ENCODE assay signal across 8 cellular contexts in the genomic region with DNA sequence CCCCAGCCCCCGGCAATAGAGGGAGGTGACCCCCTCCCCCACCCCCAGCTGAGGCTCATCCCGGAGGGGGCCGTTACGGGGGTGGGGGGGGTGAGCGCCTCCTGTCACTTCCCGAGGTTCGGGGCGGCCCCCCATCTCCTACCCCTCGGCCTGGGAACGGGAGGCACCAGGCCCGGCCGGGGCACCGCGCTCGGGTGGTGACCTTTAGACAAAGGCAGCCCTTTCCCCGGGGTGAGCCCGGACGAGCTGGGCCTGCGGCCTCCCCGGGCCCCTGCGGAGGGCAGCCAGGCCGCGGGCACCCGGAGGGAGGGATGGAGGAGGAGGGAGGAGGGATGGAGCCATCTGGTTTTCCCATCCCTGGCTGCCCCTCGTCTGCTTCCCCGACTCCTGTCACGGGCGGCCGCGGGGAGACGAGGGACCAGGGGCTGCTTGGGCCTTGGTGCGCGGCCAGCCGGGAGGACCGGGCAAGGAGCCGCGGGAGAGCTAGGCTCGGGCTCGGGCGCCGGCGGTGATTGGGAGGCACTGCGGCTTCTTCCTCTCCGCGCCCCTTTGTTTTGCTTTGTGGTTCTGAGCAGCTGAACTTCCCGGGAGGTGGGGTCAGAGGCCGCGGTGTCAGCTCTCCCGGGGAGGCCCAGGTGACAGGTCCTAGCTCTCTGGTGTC. TPM values are rescaled to one million over a fixed set of nuclear protein-coding genes. Genes with fewer than 3 reads are reported as not detected.
DNase-seq lines count a peak whose midpoint lies in the region; ATAC-seq and TF ChIP-seq lines count a peak whose summit lies in the region.

No MANE protein-coding gene starts in this region.

- H2AFZ ChIP-seq in Karpas-422 (ENCODE audit: low read length): no peak overlapping the region

- H3K4me1 Mint-ChIP-seq in CD8-positive, alpha-beta T cell (ENCODE audit: low read depth): peaks cover 36% of the 10 kb centered on the region
- H3K4me1 Mint-ChIP-seq in activated CD4-positive, alpha-beta T cell treated with anti-CD3 and anti-CD28 coated beads for 36 hours: peaks cover 23% of the 10 kb centered on the region

- no peaks in the 10 kb centered on the region for H3K27me3 ChIP-seq in CD8-positive, alpha-beta T cell (ENCODE audit: insufficient read depth, low read length)
- no peaks in the 10 kb centered on the region for H3K27me3 ChIP-seq in Karpas-422 (ENCODE audit: low read length)

- H3K27me3 Mint-ChIP-seq in CD8-positive, alpha-beta T cell (ENCODE audit: low read depth): no peaks in the 10 kb centered on the region
- no peaks in the 10 kb centered on the region for H3K27me3 Mint-ChIP-seq in activated CD4-positive, alpha-beta T cell treated with anti-CD3 and anti-CD28 coated beads for 36 hours

- POLR2A ChIA-PET in CD8-positive, alpha-beta T cell (lab: Charles Lee): interaction anchor here (0.8 to 2.5 kb wide), 6 partner anchors 10 to 166 kb away, joined by 3 to 28 read pairs (median 4); partner anchors contain the start of genes KPTN and NAPA
- POLR2A ChIA-PET in activated CD4-positive, alpha-beta T cell treated with anti-CD3 and anti-CD28 coated beads for 36 hours (lab: Charles Lee): interaction anchor here (0.9 to 1.3 kb wide), 2 partner anchors 9 to 113 kb away, joined by 3 to 9 read pairs; no protein-coding TSS in a partner anchor

- H3K36me3 ChIP-seq in CD8-positive, alpha-beta T cell (ENCODE audit: insufficient read depth, low read length): no peaks in the 10 kb centered on the region
- no peaks in the 10 kb centered on the region for H3K36me3 ChIP-seq in Karpas-422 (ENCODE audit: insufficient read depth, low read length)

- CTCF ChIA-PET in CD8-positive, alpha-beta T cell (lab: Charles Lee): interaction anchor here (0.6 to 1.9 kb wide), 5 partner anchors 47 to 174 kb away, joined by 3 to 15 read pairs (median 4); partner anchors contain the start of genes KPTN and NAPA
- CTCF ChIA-PET in activated CD4-positive, alpha-beta T cell treated with anti-CD3 and anti-CD28 coated beads for 36 hours (lab: Charles Lee): interaction anchor here (0.6 to 1.9 kb wide), 11 partner anchors 9 to 366 kb away, joined by 3 to 7 read pairs (median 4); partner anchors contain the start of gene NAPA

- H3K9ac ChIP-seq in Karpas-422 (ENCODE audit: low read length): peak overlapping the region; percentile 94

- peak overlapping the region; percentile 87 for H3K4me2 ChIP-seq in Karpas-422 (ENCODE audit: low read depth, low read length, poor library complexity, severe bottlenecking)

- H3K4me3 ChIP-seq in CD8-positive, alpha-beta T cell (ENCODE audit: low read depth, low read length): peak overlapping the region; percentile 82
- H3K4me3 ChIP-seq in Karpas-422 (ENCODE audit: low read length): peak overlapping the region; percentile 94

- H3K4me3 Mint-ChIP-seq in CD8-positive, alpha-beta T cell: peak overlapping the region; percentile 85
- peak overlapping the region; percentile 66 for H3K4me3 Mint-ChIP-seq in activated CD4-positive, alpha-beta T cell treated with anti-CD3 and anti-CD28 coated beads for 36 hours

- H3K9me3 ChIP-seq in CD8-positive, alpha-beta T cell (ENCODE audit: low read length): no peaks in the 10 kb centered on the region
- no peaks in the 10 kb centered on the region for H3K9me3 ChIP-seq in Karpas-422 (ENCODE audit: low read length)

- no peak for TF ChIP-seq CTCF in CD8-positive, alpha-beta T cell (IDR thresholded peaks at IDR 0.05)

- H3K9me3 Mint-ChIP-seq in CD8-positive, alpha-beta T cell: no peaks in the 10 kb centered on the region
- no peaks in the 10 kb centered on the region for H3K9me3 Mint-ChIP-seq in activated CD4-positive, alpha-beta T cell treated with anti-CD3 and anti-CD28 coated beads for 36 hours (ENCODE audit: low read depth)

- H3K27ac ChIP-seq in CD8-positive, alpha-beta T cell (ENCODE audit: low read depth, low read length): peak overlapping the region; percentile 63
- H3K27ac ChIP-seq in Karpas-422 (ENCODE audit: low read length): peak overlapping the region; percentile 66
- H3K27ac ChIP-seq in cingulate gyrus (ENCODE audit: low read depth, low read length): peak overlapping the region; percentile 83

- H3K79me2 ChIP-seq in Karpas-422 (ENCODE audit: low read length): peaks cover 66% of the 10 kb centered on the region

- H3K36me3 Mint-ChIP-seq in CD8-positive, alpha-beta T cell: peaks cover 16% of the 10 kb centered on the region
- H3K36me3 Mint-ChIP-seq in activated CD4-positive, alpha-beta T cell treated with anti-CD3 and anti-CD28 coated beads for 36 hours (ENCODE audit: low read depth): peaks cover 7% of the 10 kb centered on the region

- ATAC-seq in CD8-positive, alpha-beta T cell: peak; percentile 10
- peak; percentile 5 for ATAC-seq in activated CD4-positive, alpha-beta T cell treated with anti-CD3 and anti-CD28 coated beads for 36 hours
- ATAC-seq in left lobe of liver (peak; percentile 39), HG02885 (IDR thresholded peaks at IDR 0.05; ENCODE audit: poor library complexity, unreplicated experiment) (no peak)

- H3K27ac Mint-ChIP-seq in CD8-positive, alpha-beta T cell: peak overlapping the region; percentile 84
- H3K27ac Mint-ChIP-seq in activated CD4-positive, alpha-beta T cell treated with anti-CD3 and anti-CD28 coated beads for 36 hours: no peak overlapping the region

- DNase-seq in CD8-positive, alpha-beta T cell: peak; percentile 13 to 82 (median 57)
- DNase-seq in Karpas-422 (peak; percentile 71), left lobe of liver (ENCODE audit: low spot score) (peak; percentile 75), NCI-H774 (lab: John Stamatoyannopoulos, UW) (no peak)
- peak; percentile 70 for DNase-seq in activated CD4-positive, alpha-beta T cell treated with anti-CD3 and anti-CD28 coated beads for 36 hours
- peak; percentile 49 for DNase-seq in stimulated activated CD4-positive, alpha-beta T cell treated with anti-CD3 and anti-CD28 coated beads, Interleukin-4, amount 100 ng/mL, for 24 hours

- no peaks in the 10 kb centered on the region for H3K9me2 ChIP-seq in Karpas-422 (replicated peaks; ENCODE audit: insufficient read depth, low read length)

- peaks cover 17% of the 10 kb centered on the region for H3K4me1 ChIP-seq in CD8-positive, alpha-beta T cell (ENCODE audit: insufficient read depth, low read length)
- peaks cover 11% of the 10 kb centered on the region for H3K4me1 ChIP-seq in Karpas-422 (ENCODE audit: low read length)

- peaks cover 25% of the 10 kb centered on the region; the same call in 1 of the 2 replicates for H4K20me1 ChIP-seq in Karpas-422 (ENCODE audit: insufficient read depth, low read depth, low read length)

- intact Hi-C loops in CD8-positive, alpha-beta T cell (cut with DNase I, micrococcal nuclease): loop anchor here (2.0 to 10.0 kb wide), 5 partner anchors 37 to 1027 kb away; partner anchors contain the start of genes AP2S1 (in 1 of the 2), DBP (in 1 of the 2), NOP53 (in 1 of the 2) and ZNF541 (in 1 of the 2)
- intact Hi-C loops in activated CD4-positive, alpha-beta T cell treated with anti-CD3 and anti-CD28 coated beads for 36 hours (cut with DNase I, micrococcal nuclease): loop anchor here (2.0 to 10.0 kb wide), 5 partner anchors 173 to 823 kb away; partner anchors contain the start of genes DHX34 (in 1 of the 2), EMP3 (in 1 of the 2), SLC1A5 (in 1 of the 2) and ZC3H4 (in 1 of the 2)

RNA-seq across cellular contexts. Expression of gene BICRA, which starts 1.1 kb away (rescaled TPM):
- 10 to 100 TPM; 20.0 to 20.7 TPM for total RNA-seq in CD8-positive, alpha-beta T cell
- 1.0 and 1.8 TPM in 2 replicates for total RNA-seq in Karpas-422 (2014; rRNA removed; shearing (Covaris generic); ENCODE audit: low replicate concordance)
- 10 to 100 TPM in 1 of 2 experiments, 1 to 10 TPM in 1; 9.8 to 13.3 TPM for total RNA-seq in activated CD4-positive, alpha-beta T cell treated with anti-CD3 and anti-CD28 coated beads for 36 hours
- total RNA-seq in left lobe of liver: 6.7 TPM

RNA-seq across cellular contexts. Expression of gene ZNF541, which starts 37.1 kb away (rescaled TPM):
- total RNA-seq in CD8-positive, alpha-beta T cell: 1 to 10 TPM in 1 of 2 experiments, under 1 TPM in 1; 0.33 to 1.5 TPM
- total RNA-seq in Karpas-422 (2014; rRNA removed; shearing (Covaris generic); ENCODE audit: low replicate concordance): not detected in 2 replicates
- total RNA-seq in activated CD4-positive, alpha-beta T cell treated with anti-CD3 and anti-CD28 coated beads for 36 hours: under 1 TPM; 0.11 to 0.14 TPM
- 0.08 TPM for total RNA-seq in left lobe of liver
